In genomic region chr5:2860101-2860500, GRCh38 we compare ENCODE assay signal across 19 cellular contexts.
DNase-seq lines count a peak whose midpoint lies in the region; ATAC-seq and TF ChIP-seq lines count a peak whose summit lies in the region.
"Had no signal": no experiment of that assay in that cellular context is flagged by ENCODE, and none has a peak within 500 bp of the region (broad histone marks: within the 10 kb centered on the region; RNA-seq: fewer than 3 reads in every experiment).

No MANE protein-coding gene starts in this region.

- no peak for TF ChIP-seq POLR2A in uterus (IDR thresholded peaks at IDR 0.05)

- no peak overlapping the region for H3K18ac ChIP-seq in neuronal stem cell (ENCODE audit: low read length)

- TF ChIP-seq CTCF in DND-41 (IDR thresholded peaks at IDR 0.05; ENCODE audit: borderline replicate concordance, extremely low read depth, low read length, poor library complexity, severe bottlenecking) (no peak), uterus (IDR thresholded peaks at IDR 0.05) (no peak)

- no peak overlapping the region for H3K9ac ChIP-seq in DND-41 (ENCODE audit: low read depth, low read length)
- no peak overlapping the region for H3K9ac ChIP-seq in neuronal stem cell (ENCODE audit: low read depth, low read length, poor library complexity)
- H3K9ac ChIP-seq: BLaER1 treated with 17β-estradiol and CSF1 and Interleukin-3, amounts not matched to agents 10 nM and 100 nM had no signal

- H3K27me3 ChIP-seq in DND-41 (ENCODE audit: insufficient read depth, low read length, poor library complexity), result no peaks in the 10 kb centered on the region
- no peaks in the 10 kb centered on the region for H3K27me3 ChIP-seq in neuronal stem cell (ENCODE audit: control insufficient read depth in 3 of 3, insufficient read depth in 3 of 3, low read depth in 1 of 3, low read length in 3 of 3)
- H3K27me3 ChIP-seq in uterus, result no peaks in the 10 kb centered on the region
- H3K27me3 ChIP-seq: BLaER1 treated with 17β-estradiol and CSF1 and Interleukin-3, amounts not matched to agents 10 nM and 100 nM had no signal

- H2BK120ac ChIP-seq in neuronal stem cell (ENCODE audit: low read depth, low read length), result no peak overlapping the region

- no peak overlapping the region for H2BK15ac ChIP-seq in neuronal stem cell (ENCODE audit: low read length)

- H4K8ac ChIP-seq in neuronal stem cell (ENCODE audit: low read depth, low read length), result no peak overlapping the region

- no peak overlapping the region for H2AFZ ChIP-seq in DND-41 (ENCODE audit: low read depth, low read length)
- H2AFZ ChIP-seq in neuronal stem cell (ENCODE audit: low read length), result peak overlapping the region; percentile 62

- no peak overlapping the region for H3K14ac ChIP-seq in neuronal stem cell (ENCODE audit: low read length)

- no peak overlapping the region for H2AK5ac ChIP-seq in neuronal stem cell (ENCODE audit: low read depth, low read length)

- no peak overlapping the region for H3K4ac ChIP-seq in neuronal stem cell (ENCODE audit: low read length)

- no peaks in the 10 kb centered on the region for H4K20me1 ChIP-seq in DND-41 (ENCODE audit: insufficient read depth, low read length)
- H4K20me1 ChIP-seq: BLaER1 treated with 17β-estradiol and CSF1 and Interleukin-3, amounts not matched to agents 10 nM and 100 nM had no signal

- no peaks in the 10 kb centered on the region for H3K79me1 ChIP-seq in neuronal stem cell (ENCODE audit: low read depth, low read length)

- intact Hi-C loops in uterus (cut with DNase I; ENCODE audit: low total_unique reads), result no loop called here

- H3K9me3 ChIP-seq in DND-41 (ENCODE audit: insufficient read depth, low read length, severe bottlenecking), result no peaks in the 10 kb centered on the region
- no peaks in the 10 kb centered on the region for H3K9me3 ChIP-seq in neuronal stem cell (replicated peaks in 1 of 2; ENCODE audit: control insufficient read depth in 2 of 2, insufficient read depth in 1 of 2, low read depth in 1 of 2, low read length in 2 of 2)
- no peaks in the 10 kb centered on the region for H3K9me3 ChIP-seq in uterus
- H3K9me3 ChIP-seq: A549 had no signal

- no peak overlapping the region for H3K4me3 ChIP-seq in DND-41 (ENCODE audit: low read depth in 1 of 2, low read length in 2 of 2)
- H3K4me3 ChIP-seq in neuronal stem cell (ENCODE audit: low read length in 2 of 2), result no peak overlapping the region
- H3K4me3 ChIP-seq in uterus, result no peak overlapping the region
- H3K4me3 ChIP-seq: A549; BLaER1 treated with 17β-estradiol and CSF1 and Interleukin-3, amounts not matched to agents 10 nM and 100 nM had no signal

- ATAC-seq in DND-41 (ENCODE audit: insufficient read depth, low read depth) (no peak), GM19467 (IDR thresholded peaks at IDR 0.05; ENCODE audit: unreplicated experiment) (no peak)
- ATAC-seq: A549; CD8-positive, alpha-beta T cell had no signal

- H4K91ac ChIP-seq in neuronal stem cell (ENCODE audit: low read depth, low read length, poor library complexity), result no peak overlapping the region

- H3K79me2 ChIP-seq in DND-41 (ENCODE audit: insufficient read depth, low read length), result no peaks in the 10 kb centered on the region

- H3K36me3 ChIP-seq in DND-41 (ENCODE audit: insufficient read depth, low read length) (no peaks in the 10 kb centered on the region), neuronal stem cell (replicated peaks in 1 of 2; ENCODE audit: control insufficient read depth in 2 of 2, insufficient read depth in 2 of 2, low read length in 2 of 2) (no peaks in the 10 kb centered on the region), uterus (no peaks in the 10 kb centered on the region)
- H3K36me3 ChIP-seq: BLaER1 treated with 17β-estradiol and CSF1 and Interleukin-3, amounts not matched to agents 10 nM and 100 nM had no signal

- H2BK12ac ChIP-seq in neuronal stem cell (ENCODE audit: low read length), result peak overlapping the region; percentile 10

- DNase-seq in DND-41, result no peak
- DNase-seq in NCI-H748 treated with DMSO at 0.1 percent for 48 hours (lab: John Stamatoyannopoulos, UW), result peak; percentile 69
- no peak for DNase-seq in neuronal stem cell (ENCODE audit: low spot score)
- DNase-seq in COLO668 (lab: John Stamatoyannopoulos, UW; ENCODE audit: unreplicated experiment), result no peak
- no peak for DNase-seq in uterus
- DNase-seq: AML-193; CD4-positive, alpha-beta T cell; CD8-positive, alpha-beta T cell; COR-L47; DMS 273 treated with DMSO at 0.1 percent for 48 hours; DMS153; DMS53; DMS79; GF-D8 had no signal

- H3K4me1 ChIP-seq in DND-41 (ENCODE audit: insufficient read depth, low read length) (peaks cover 57% of the 10 kb centered on the region), neuronal stem cell (ENCODE audit: control insufficient read depth in 2 of 2, insufficient read depth in 1 of 2, low read depth in 1 of 2, low read length in 2 of 2) (peaks cover 4 to 11% of the 10 kb centered on the region in 2 donors), uterus (no peaks in the 10 kb centered on the region)
- H3K4me1 ChIP-seq: A549 had no signal

- WGBS in neuronal stem cell (ENCODE audit: extremely low coverage in 2 of 2, insufficient read length in 2 of 2, insufficient replicate concordance in 1 of 2), 2 donors, result no CpG with 5 or more reads among the region's 10 CpGs

- H2BK5ac ChIP-seq in neuronal stem cell (ENCODE audit: low read length), result no peak overlapping the region

- no peak overlapping the region for H3K23ac ChIP-seq in neuronal stem cell (ENCODE audit: low read depth, low read length, poor library complexity)

- peak overlapping the region; percentile 78 for H3K27ac ChIP-seq in DND-41 (ENCODE audit: low read length)
- no peak overlapping the region for H3K27ac ChIP-seq in neuronal stem cell (replicated peaks; ENCODE audit: low read length)
- H3K27ac ChIP-seq in uterus, result no peak overlapping the region
- H3K27ac ChIP-seq: 22Rv1, A549, C4-2B had no signal

- H3K4me2 ChIP-seq in DND-41 (ENCODE audit: insufficient read depth, low read length) (no peak overlapping the region), neuronal stem cell (ENCODE audit: insufficient read depth, low read length, poor library complexity, severe bottlenecking) (no peak overlapping the region)
- H3K4me2 ChIP-seq: A549 had no signal
